Comparison of ENCODE assay signal across 8 cellular contexts in the genomic region with DNA sequence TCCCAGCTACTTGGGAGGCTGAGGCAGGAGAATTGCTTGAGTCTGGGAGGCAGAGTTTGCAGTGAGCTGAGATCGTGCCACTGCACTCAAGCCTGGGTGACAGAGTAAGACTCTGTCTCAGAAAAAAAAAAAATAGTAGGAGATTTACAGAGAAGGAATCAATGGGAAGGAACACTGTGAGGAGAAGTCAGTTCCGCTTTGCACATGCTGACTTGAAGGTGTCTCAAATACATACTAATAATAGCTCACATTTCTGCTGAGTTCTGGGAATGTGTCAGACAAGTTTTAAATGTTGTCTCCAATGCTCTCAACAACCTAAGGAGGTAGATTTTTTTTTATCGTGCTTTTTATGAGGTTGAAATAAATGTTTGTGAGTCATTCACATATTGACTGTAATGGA.
"Had no signal": no experiment of that assay in that cellular context is flagged by ENCODE, and none has a peak within 500 bp of the region (broad histone marks: within the 10 kb centered on the region; RNA-seq: fewer than 3 reads in every experiment).

No MANE protein-coding gene starts in this region.

- H3K4me3 ChIP-seq: GM23338, HAP-1, K562 had no signal

- DNase-seq: H7, IMR-90, KG1 had no signal

- H3K4me2 ChIP-seq: GM23338 had no signal

- FAIRE-seq: HTR-8/SVneo, K562 had no signal

- H3K36me3 ChIP-seq: HAP-1 had no signal

- H3K4me3 Mint-ChIP-seq: GM23338 had no signal

- H3K9me3 ChIP-seq: HAP-1 had no signal

- H3K4me1 ChIP-seq: HAP-1 had no signal

- ATAC-seq: GM23338, HCT116, K562 had no signal
